8 cellular contexts compared by ENCODE assay signal in the genomic region with DNA sequence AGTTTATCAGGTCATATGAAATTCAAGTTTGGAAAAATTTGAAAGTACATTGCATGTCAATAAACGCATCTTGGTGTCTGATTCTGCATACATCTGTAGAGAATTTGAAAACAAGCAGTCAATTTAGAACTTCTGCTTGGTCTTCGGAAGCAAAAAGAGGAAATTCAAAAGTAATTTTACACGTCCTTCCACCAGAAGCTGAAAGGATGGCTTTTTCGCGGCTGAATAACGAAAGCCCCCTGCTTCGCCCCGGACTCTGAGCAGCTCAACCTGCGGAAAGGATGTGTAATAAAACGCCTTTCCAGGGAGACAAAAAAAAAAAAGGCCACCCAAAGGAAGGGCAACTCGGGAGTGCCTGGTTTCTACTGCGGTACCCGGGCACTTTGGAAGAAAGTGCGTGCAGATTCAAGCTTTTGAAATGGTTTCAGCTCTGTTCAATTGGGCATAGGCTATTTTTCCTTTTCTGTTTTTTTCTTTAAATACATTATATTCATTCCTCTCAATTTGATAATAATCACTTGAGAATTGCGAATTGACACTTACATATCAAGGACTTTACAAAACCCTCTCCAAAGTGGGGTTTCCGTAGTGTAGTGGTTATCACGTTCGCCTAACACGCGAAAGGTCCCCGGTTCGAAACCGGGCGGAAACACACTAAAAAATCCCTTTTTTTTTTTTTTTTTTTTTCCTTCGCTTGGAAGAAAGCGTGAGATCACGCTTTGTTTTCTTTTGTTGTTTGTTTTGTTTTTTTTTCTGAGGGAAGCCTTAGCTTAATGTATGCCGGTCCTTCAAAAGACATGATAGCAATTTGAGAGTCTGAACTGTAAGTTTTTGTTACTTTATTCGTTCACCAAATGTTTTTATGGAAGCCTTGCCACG. TPM values are rescaled to one million over a fixed set of nuclear protein-coding genes. Genes with fewer than 3 reads are reported as not detected.
DNase-seq lines count a peak whose midpoint lies in the region; ATAC-seq, FAIRE-seq and TF ChIP-seq lines count a peak whose summit lies in the region.

No MANE protein-coding gene starts in this region.

- H3K4me1 ChIP-seq in adrenal gland (replicated peaks in 1 of 2), result peaks cover 0 to 30% of the 10 kb centered on the region in 2 donors
- H3K4me1 ChIP-seq in cardiac muscle cell (ENCODE audit: low read depth), result peaks cover 9% of the 10 kb centered on the region
- H3K4me1 ChIP-seq in pancreas, result peaks cover 12 to 23% (median 22%) of the 10 kb centered on the region in 3 donors

- H3K4me3 ChIP-seq in AG04449 (ENCODE audit: low read depth, low read length), result peak overlapping the region; percentile 98
- peak overlapping the region in 3 of 4 donors; percentile 83 to 92 (median 84) for H3K4me3 ChIP-seq in adrenal gland
- H3K4me3 ChIP-seq in cardiac muscle cell, result peak overlapping the region; percentile 81
- peak overlapping the region; percentile 60 to 83 (median 72) for H3K4me3 ChIP-seq in pancreas

- H3K27ac ChIP-seq in adrenal gland (peak overlapping the region; percentile 96 to 100 (median 99)), cardiac muscle cell (peak overlapping the region; percentile 99), pancreas (peak overlapping the region; percentile 95 to 99 (median 99))

- intact Hi-C loops in adrenal gland (cut with DNase I), result no loop called here
- intact Hi-C loops in pancreas (cut with DNase I), result no loop called here

- WGBS in adrenal gland, 4 donors, result 0% methylated on average over 30 of the region's 30 CpGs
- 0 to 1% methylated on average over 30 of the region's 30 CpGs for WGBS in pancreas, 2 donors

- FAIRE-seq in pancreas (lab: Jason Lieb, UNC), result peak; percentile 47
- no peak for FAIRE-seq in urothelium cell line (lab: Jason Lieb, UNC)

- H3K9me3 ChIP-seq in adrenal gland (replicated peaks in 1 of 3) (no peaks in the 10 kb centered on the region), cardiac muscle cell (ENCODE audit: low read depth) (no peaks in the 10 kb centered on the region), pancreas (no peaks in the 10 kb centered on the region)

- TF ChIP-seq CTCF in AG04449 (IDR thresholded peaks at IDR 0.05; ENCODE audit: insufficient read depth, low read length, missing control alignments), result no peak
- TF ChIP-seq CTCF in adrenal gland (IDR thresholded peaks at IDR 0.05), result no peak
- TF ChIP-seq CTCF in cardiac muscle cell (IDR thresholded peaks at IDR 0.05; ENCODE audit: low read depth, low read length), result no peak
- TF ChIP-seq CTCF in pancreas (IDR thresholded peaks at IDR 0.05), result no peak

- no peak for TF ChIP-seq POLR2A in adrenal gland (IDR thresholded peaks at IDR 0.05)

- ATAC-seq in GM21381 (IDR thresholded peaks at IDR 0.05; ENCODE audit: unreplicated experiment), result peak; percentile 13
- ATAC-seq in pancreas, result peak; percentile 32 to 61 (median 56)

- H3K27me3 ChIP-seq in adrenal gland, result no peaks in the 10 kb centered on the region
- H3K27me3 ChIP-seq in cardiac muscle cell, result no peaks in the 10 kb centered on the region
- H3K27me3 ChIP-seq in pancreas, result no peaks in the 10 kb centered on the region

- CTCF ChIA-PET in AG04449 (lab: Yijun Ruan, JAX), result interaction anchor here (0.8 to 2.1 kb wide), 3 partner anchors 9 to 417 kb away, joined by 4 to 9 read pairs (median 5); no protein-coding TSS in a partner anchor

- H3K36me3 ChIP-seq in adrenal gland (replicated peaks in 1 of 2) (peaks cover 0 to 8% of the 10 kb centered on the region in 2 donors), cardiac muscle cell (peaks cover 21% of the 10 kb centered on the region), pancreas (peaks cover 0 to 8% (median 0%) of the 10 kb centered on the region in 3 donors)

- no peak for DNase-seq in AG04449 (ENCODE audit: low read depth, low spot score)
- DNase-seq in NCI-H1417 (lab: John Stamatoyannopoulos, UW), result peak; percentile 89 to 99 (median 89)
- peak; percentile 90 for DNase-seq in SKM-1 treated with dmso at 0.1 percent for 144 hours (lab: John Stamatoyannopoulos, UW; ENCODE audit: unreplicated experiment)
- DNase-seq in adrenal gland, result peak; percentile 45 to 77 (median 57)
- peak; percentile 75 to 82 for DNase-seq in cardiac muscle cell (ENCODE audit: low read depth in 1 of 2, low spot score in 1 of 2)
- DNase-seq in pancreas, result peak in 4 of 6 donors; percentile 37 to 68 (median 44)
- DNase-seq in urothelium cell line (ENCODE audit: low spot score), result peak; percentile 54

- POLR2A ChIA-PET in AG04449 (lab: Yijun Ruan, JAX), result interaction anchor here (1.4 to 1.8 kb wide), 2 partner anchors 8 to 195 kb away, joined by 4 to 6 read pairs; a partner anchor contains a TSS

RNA-seq across cellular contexts. Expression of a gene that starts 1.3 kb away (rescaled TPM):
- total RNA-seq in adrenal gland (10 to 100 TPM in 5 of 8 donors, 1 to 10 TPM in 3; 6.8 to 16.7 (median 11.0) TPM), cardiac muscle cell (7.9 and 16.7 TPM in 2 replicates), pancreas (1 to 10 TPM; 5.0 to 9.1 (median 6.7) TPM)
- polyA plus RNA-seq in adrenal gland (10 to 100 TPM in 1 of 3 donors, 1 to 10 TPM in 2; 6.1 to 14.8 (median 7.9) TPM), cardiac muscle cell (12.8 and 13.6 TPM in 2 replicates), pancreas (1 to 10 TPM; 4.0 to 7.0 TPM)

RNA-seq across cellular contexts. Expression of a gene that starts 2.5 kb away (rescaled TPM):
- total RNA-seq in adrenal gland (1 to 10 TPM; 1.1 to 4.2 (median 1.9) TPM), cardiac muscle cell (1.7 TPM in 2 replicates), pancreas (under 1 TPM; 0.14 to 0.75 (median 0.37) TPM)
- polyA plus RNA-seq in adrenal gland (1 to 10 TPM in 1 of 3 donors, under 1 TPM in 2; 0.32 to 1.1 (median 0.37) TPM), cardiac muscle cell (1.7 and 2.3 TPM in 2 replicates), pancreas (under 1 TPM; 0.49 to 0.82 TPM)

RNA-seq across cellular contexts. Expression of a gene that starts 7.0 kb away (rescaled TPM):
- total RNA-seq in adrenal gland, result 100 to 1,000 TPM in 1 of 8 donors, 10 to 100 TPM in 3, 1 to 10 TPM in 4; 1.4 to 200 (median 20.0) TPM
- polyA plus RNA-seq in adrenal gland, result not detected
- total RNA-seq in cardiac muscle cell, result 7.1 and 45.9 TPM in 2 replicates
- 0.61 TPM in 1 of 2 replicates, not detected in the other for polyA plus RNA-seq in cardiac muscle cell
- total RNA-seq in pancreas, result 10 to 100 TPM in 2 of 6 donors, 1 to 10 TPM in 3, not detected in 1; 1.0 to 11.1 (median 2.7) TPM
- not detected for polyA plus RNA-seq in pancreas

RNA-seq across cellular contexts. Expression of a gene that starts 40.8 kb away (rescaled TPM):
- total RNA-seq in adrenal gland, result under 1 TPM in 1 of 8 donors, not detected in 7; 0.14 TPM
- under 1 TPM in 2 of 3 donors, not detected in 1; 0.13 to 0.16 TPM for polyA plus RNA-seq in adrenal gland
- 0.15 TPM in 1 of 2 replicates, not detected in the other for total RNA-seq in cardiac muscle cell
- 0.34 TPM in 1 of 2 replicates, not detected in the other for polyA plus RNA-seq in cardiac muscle cell
- not detected for total RNA-seq in pancreas
- not detected for polyA plus RNA-seq in pancreas

RNA-seq across cellular contexts. Expression of a gene that starts 40.8 kb away (rescaled TPM):
- total RNA-seq in adrenal gland (1 to 10 TPM in 5 of 8 donors, under 1 TPM in 3; 0.12 to 3.3 (median 1.9) TPM), cardiac muscle cell (4.4 and 6.8 TPM in 2 replicates), pancreas (under 1 TPM; 0.14 to 0.81 (median 0.57) TPM)
- polyA plus RNA-seq in adrenal gland (1 to 10 TPM; 1.2 to 2.9 (median 2.1) TPM), cardiac muscle cell (5.2 and 6.9 TPM in 2 replicates), pancreas (1 to 10 TPM; 1.1 to 1.9 TPM)
